ENCODE assay signal across 8 cellular contexts in genomic region chr7:107168233-107169119, GRCh38. TPM values are rescaled to one million over a fixed set of nuclear protein-coding genes. Genes with fewer than 3 reads are reported as not detected.
A peak's percentile ranks its signal among the peaks of the same experiment; 100 is the strongest.
DNase-seq lines count a peak whose midpoint lies in the region; ATAC-seq, FAIRE-seq and TF ChIP-seq lines count a peak whose summit lies in the region.

HBP1 (plus strand) TSS chr7:107169003; CDS start chr7:107179894, 10,891 bp downstream.

- DNase-seq in AG09319 (ENCODE audit: extremely low read depth, low read depth) (peak; percentile 100), NCI-H460 (ENCODE audit: extremely low read depth, low read depth) (peak; percentile 100), cerebellar nuclear complex (lab: John Stamatoyannopoulos, UW) (peak; percentile 99 to 100)
- peak; percentile 96 for DNase-seq in activated CD4-positive, CD25-positive, alpha-beta regulatory T cell treated with anti-CD3 and anti-CD28 coated beads, Interleukin-2, amount 50 U/mL, for 72 hours
- DNase-seq in stimulated activated CD4-positive, alpha-beta T cell treated with anti-CD3 and anti-CD28 coated beads, Interleukin-12 subunit alpha, Interleukin-12 subunit beta, amount 100 ng/mL, for 4 hours = peak; percentile 94

- TF ChIP-seq CTCF in AG09319 (IDR thresholded peaks at IDR 0.05; ENCODE audit: low read depth, low read length) = no peak

- peak; percentile 100 for FAIRE-seq in islet of Langerhans (lab: Jason Lieb, UNC)

- ATAC-seq in GM19043 (IDR thresholded peaks at IDR 0.05; ENCODE audit: low read depth, unreplicated experiment) = peak; percentile 82
- peak; percentile 91 for ATAC-seq in HG03378 (IDR thresholded peaks at IDR 0.05; ENCODE audit: unreplicated experiment)

RNA-seq across cellular contexts. Expression of gene HBP1, which starts in this region (rescaled TPM):
- total RNA-seq in NCI-H460 (2014; rRNA removed; shearing (Covaris generic)) = 29.4 and 29.5 TPM in 2 replicates
- 11.3 and 14.9 TPM in 2 replicates for polyA plus RNA-seq in NCI-H460 (2014; cell fraction: nucleus; rRNA removed)

Comparison
In these comparisons a context has a peak if more than half of its experiments do, and no peak if none do; other contexts are left out.
1. Peak in every context shown above with its lines: DNase-seq and ATAC-seq.